In the genomic region with DNA sequence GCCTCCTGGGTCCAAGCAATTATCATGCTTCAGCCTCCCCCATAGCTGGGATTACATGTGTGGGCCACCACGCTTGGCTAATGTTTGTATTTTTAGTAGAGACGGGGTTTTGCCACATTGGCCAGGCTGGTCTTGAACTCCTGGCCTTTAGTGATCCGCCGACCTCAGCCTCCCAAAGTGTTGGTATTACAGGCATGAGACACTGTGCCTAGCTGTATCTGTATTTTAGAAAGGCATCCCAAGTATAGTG, we compare ENCODE assay signal across 10 cellular contexts.
DNase-seq lines count a peak whose midpoint lies in the region; FAIRE-seq and TF ChIP-seq lines count a peak whose summit lies in the region.
"Had no signal": no experiment of that assay in that cellular context is flagged by ENCODE, and none has a peak within 500 bp of the region (broad histone marks: within the 10 kb centered on the region; RNA-seq: fewer than 3 reads in every experiment).

No MANE protein-coding gene starts in this region.

- no peak overlapping the region for H3K56ac ChIP-seq in H1 (replicated peaks; ENCODE audit: insufficient read length, low read depth, low read length)

- H2BK12ac ChIP-seq in H1 (ENCODE audit: low read depth, low read length), result peak overlapping the region; percentile 88

- H2BK20ac ChIP-seq in H1 (ENCODE audit: low read length), result no peak overlapping the region

- H3K4me2 ChIP-seq in H1 (ENCODE audit: insufficient read depth in 1 of 2, low read depth in 2 of 2, low read length in 2 of 2) (no peak overlapping the region), parathyroid adenoma (ENCODE audit: low read length) (peak overlapping the region; percentile 43)

- H3K27ac ChIP-seq in ACC112 (ENCODE audit: low read depth, low read length) (peak overlapping the region; percentile 76), HUES6 (ENCODE audit: low read depth, low read length) (no peak overlapping the region), H1 (ENCODE audit: low read depth, low read length) (peak overlapping the region; percentile 20; the same call in 1 of the 2 replicates), parathyroid adenoma (peak overlapping the region; percentile 89), caudate nucleus (ENCODE audit: low read depth, low read length) (no peak overlapping the region)

- H4K20me1 ChIP-seq in H1 (replicated peaks in 1 of 2; ENCODE audit: control insufficient read depth in 1 of 2, insufficient read depth in 2 of 2, low read length in 2 of 2), result no peaks in the 10 kb centered on the region

- H2AFZ ChIP-seq in ACC112 (ENCODE audit: low read length, unreplicated experiment) (peak overlapping the region; percentile 4), H1 (ENCODE audit: low read length) (no peak overlapping the region), parathyroid adenoma (peak overlapping the region; percentile 68)

- no peak overlapping the region for H2AK5ac ChIP-seq in H1 (ENCODE audit: low read depth, low read length)

- H3K9ac ChIP-seq in HUES6 (ENCODE audit: low read length) (peak overlapping the region; percentile 28), H1 (replicated peaks in 1 of 4; ENCODE audit: extremely low read depth in 1 of 4, low read depth in 3 of 4, low read length in 3 of 4) (no peak overlapping the region), parathyroid adenoma (no peak overlapping the region)

- H3K36me3 ChIP-seq in ACC112 (ENCODE audit: insufficient read depth, low read length) (no peaks in the 10 kb centered on the region), HUES6 (ENCODE audit: control insufficient read depth, insufficient read depth, low read length) (no peaks in the 10 kb centered on the region), H1 (ENCODE audit: control insufficient read depth in 2 of 4, insufficient read depth in 4 of 4, low read length in 3 of 4) (no peaks in the 10 kb centered on the region), parathyroid adenoma (ENCODE audit: control insufficient read depth, insufficient read depth, low read length) (no peaks in the 10 kb centered on the region)

- FAIRE-seq in H1 (lab: Jason Lieb, UNC), result no peak

- no peaks in the 10 kb centered on the region for H3K79me1 ChIP-seq in H1 (ENCODE audit: low read depth, low read length)

- TF ChIP-seq RAD21 in H1 (IDR thresholded peaks at IDR 0.05 in 1 of 2, conservative IDR thresholded peaks at IDR 0.05 in 1 of 2; ENCODE audit: low read depth in 2 of 2, low read length in 2 of 2), result no peak

- H3K9me3 ChIP-seq in HUES6 (ENCODE audit: control insufficient read depth, insufficient read depth, low read depth, low read length) (peaks cover 9% of the 10 kb centered on the region), H1 (ENCODE audit: insufficient read depth in 2 of 2, low read depth in 1 of 2, low read length in 1 of 2) (0 out of 4 replicates have a peak, but pooled peaks cover 0 to under 1% of the 10 kb centered on the region in 2 experiments), parathyroid adenoma (ENCODE audit: control insufficient read depth, low read length) (no peaks in the 10 kb centered on the region)
- H3K9me3 ChIP-seq: Caco-2 had no signal

- H4K5ac ChIP-seq in H1 (ENCODE audit: insufficient read length, low read depth, low read length), result no peak overlapping the region

- H2BK120ac ChIP-seq in H1 (replicated peaks; ENCODE audit: low read depth, low read length), result no peak overlapping the region

- 98% methylated on average over 4 of the region's 4 CpGs; no CpG with 5 or more reads in 1 of the 2 experiments for WGBS in H1 (ENCODE audit: extremely low coverage in 1 of 2, insufficient coverage in 1 of 2, insufficient read length in 1 of 2, insufficient replicate concordance in 2 of 2, low coverage in 1 of 2, low lambda C conversion rate in 2 of 2, missing lambda C conversion rate in 1 of 2), 2 experiments

- no peak overlapping the region for H2BK15ac ChIP-seq in H1 (ENCODE audit: low read length)

- H3K23me2 ChIP-seq in H1 (ENCODE audit: low read depth, low read length), result no peaks in the 10 kb centered on the region

- no peak for TF ChIP-seq POLR2A in H1 (IDR thresholded peaks at IDR 0.05; ENCODE audit: control extremely low read depth in 1 of 2, low read depth in 2 of 2, low read length in 2 of 2)

- DNase-seq in H1 (ENCODE audit: low read depth in 1 of 2, low spot score in 2 of 2) (no peak), caudate nucleus (lab: John Stamatoyannopoulos, UW) (no peak), iPS-NIHi11 (ENCODE audit: low spot score) (no peak), ureter (ENCODE audit: low spot score) (no peak)
- DNase-seq in stimulated activated naive CD4-positive, alpha-beta T cell treated with Interleukin-2 at 50 U/mL for 16 hours (lab: John Stamatoyannopoulos, UW), result no peak
- DNase-seq: NCI-H2227 treated with DMSO at 0.1 percent for 48 hours had no signal

- H2BK5ac ChIP-seq in H1 (ENCODE audit: low read depth, low read length), result peak overlapping the region; percentile 21; the same call in 1 of the 2 replicates

- peaks cover 9% of the 10 kb centered on the region for H3K4me1 ChIP-seq in ACC112 (ENCODE audit: control insufficient read depth, insufficient read depth, low read length, unreplicated experiment)
- peaks cover 19% of the 10 kb centered on the region for H3K4me1 ChIP-seq in HUES6 (ENCODE audit: control insufficient read depth, insufficient read depth, low read length)
- peaks cover 0 to 7% (median 0%) of the 10 kb centered on the region in 4 experiments; a peak in 2 of 7 replicates for H3K4me1 ChIP-seq in H1 (replicated peaks in 1 of 4; ENCODE audit: control insufficient read depth in 3 of 4, insufficient read depth in 4 of 4, low read length in 3 of 4)
- peaks cover 8% of the 10 kb centered on the region for H3K4me1 ChIP-seq in parathyroid adenoma
- H3K4me1 ChIP-seq: Caco-2 had no signal

- CTCF ChIA-PET in H1 (lab: Charles Lee; ENCODE audit: partially characterized antibody), result interaction anchor here (2.5 to 12.9 kb wide), 2 partner anchors 9 to 11 kb away, joined by 10 to 156 read pairs; no protein-coding TSS in a partner anchor

- H3K4ac ChIP-seq in H1 (replicated peaks; ENCODE audit: insufficient read length, low read depth, low read length), result no peak overlapping the region

- H3K4me3 ChIP-seq in ACC112 (ENCODE audit: low read depth, low read length), result no peak overlapping the region
- H3K4me3 ChIP-seq in HUES6 (ENCODE audit: low read depth, low read length), result no peak overlapping the region
- H3K4me3 ChIP-seq in H1 (ENCODE audit: extremely low read depth in 1 of 4, insufficient read depth in 2 of 4, low read depth in 3 of 4, low read length in 4 of 4), result no peak overlapping the region
- no peak overlapping the region for H3K4me3 ChIP-seq in parathyroid adenoma (ENCODE audit: low read depth, low read length)

- POLR2A ChIA-PET in H1 (lab: Charles Lee; ENCODE audit: partially characterized antibody), result interaction anchor here (1.2 to 1.5 kb wide), 2 partner anchors 12 to 16 kb away, joined by 4 read pairs; no protein-coding TSS in a partner anchor

- H3K79me2 ChIP-seq in ACC112 (ENCODE audit: control insufficient read depth, insufficient read depth, low read length, unreplicated experiment) (no peaks in the 10 kb centered on the region), H1 (ENCODE audit: control insufficient read depth in 1 of 2, insufficient read depth in 2 of 2, low read length in 2 of 2) (no peaks in the 10 kb centered on the region), parathyroid adenoma (no peaks in the 10 kb centered on the region)

- no peak overlapping the region for H3K14ac ChIP-seq in H1 (ENCODE audit: insufficient read length)

- H4K91ac ChIP-seq in H1 (replicated peaks; ENCODE audit: insufficient read length, low read length), result no peak overlapping the region

- H3K18ac ChIP-seq in H1 (ENCODE audit: extremely low read depth, low read length), result no peak overlapping the region; the same call in 1 of the 2 replicates

- H3K27me3 ChIP-seq in ACC112 (ENCODE audit: insufficient read depth, low read length), result no peaks in the 10 kb centered on the region
- no peaks in the 10 kb centered on the region for H3K27me3 ChIP-seq in HUES6 (ENCODE audit: control insufficient read depth, insufficient read depth, low read length)
- H3K27me3 ChIP-seq in H1 (replicated peaks in 1 of 4; ENCODE audit: control insufficient read depth in 3 of 4, extremely low read depth in 1 of 4, insufficient read depth in 3 of 4, low read length in 3 of 4), result no peaks in the 10 kb centered on the region
- no peaks in the 10 kb centered on the region for H3K27me3 ChIP-seq in parathyroid adenoma (ENCODE audit: control insufficient read depth, insufficient read depth, low read length)

- no peak for TF ChIP-seq CTCF in H1 (IDR thresholded peaks at IDR 0.05; ENCODE audit: control extremely low read depth in 1 of 3, insufficient read depth in 1 of 3, low read depth in 1 of 3, low read length in 3 of 3)
- TF ChIP-seq CTCF in parathyroid adenoma (IDR thresholded peaks at IDR 0.05), result no peak

- no peak for TF ChIP-seq EP300 in H1 (IDR thresholded peaks at IDR 0.05; ENCODE audit: borderline replicate concordance in 1 of 2, low read depth in 2 of 2, low read length in 2 of 2)

- H3K23ac ChIP-seq in H1 (ENCODE audit: insufficient read length), result no peak overlapping the region

- no peak overlapping the region for H4K8ac ChIP-seq in H1 (ENCODE audit: extremely low read depth, insufficient read depth, low read length)

TF ChIP-seq in H1, 55 proteins besides CTCF, POLR2A, EP300 and RAD21:
- TF ChIP-seq BCL11A (IDR thresholded peaks at IDR 0.05; ENCODE audit: low read depth in 2 of 2, low read length in 2 of 2) (no peak), BACH1 (IDR thresholded peaks at IDR 0.05; ENCODE audit: low read length) (no peak), RBBP5 (IDR thresholded peaks at IDR 0.05; ENCODE audit: borderline replicate concordance, low read depth, low read length) (0 out of 2 replicates have a peak, but pooled peaks have one; percentile 2), RFX5 (IDR thresholded peaks at IDR 0.05; ENCODE audit: borderline replicate concordance, low read depth, low read length) (no peak)

Comparison
In these comparisons a context has a peak if more than half of its experiments do, and no peak if none do; other contexts are left out.
1. H3K27ac ChIP-seq: peak in ACC112 (single experiment), H1 (single experiment) and parathyroid adenoma (single experiment); none in HUES6 (single experiment) and caudate nucleus (single experiment).